ENCODE assay signal across 24 cellular contexts in the genomic region with DNA sequence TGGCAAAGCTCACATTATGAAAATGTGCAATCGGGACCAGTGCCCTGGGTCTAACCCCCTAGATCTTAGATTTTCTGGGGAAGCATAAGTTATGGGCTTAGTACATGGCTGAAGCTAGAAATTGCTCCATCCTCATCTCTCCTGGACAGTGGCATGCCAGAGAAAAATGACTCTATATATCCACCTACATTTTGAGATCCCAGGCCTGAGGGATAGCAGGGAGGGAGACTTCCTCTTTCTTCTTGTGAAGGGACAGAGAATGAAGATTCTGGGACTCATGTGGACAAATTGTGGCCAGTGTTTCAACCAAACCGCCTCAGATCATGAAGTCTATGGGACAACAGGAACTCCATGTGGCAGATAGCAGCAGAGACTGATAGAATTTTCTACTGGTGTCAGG. TPM values are rescaled to one million over a fixed set of nuclear protein-coding genes. Genes with fewer than 3 reads are reported as not detected.
DNase-seq lines count a peak whose midpoint lies in the region; ATAC-seq and TF ChIP-seq lines count a peak whose summit lies in the region.
"Had no signal": no experiment of that assay in that cellular context is flagged by ENCODE, and none has a peak within 500 bp of the region (broad histone marks: within the 10 kb centered on the region; RNA-seq: fewer than 3 reads in every experiment).

No MANE protein-coding gene starts in this region.

- H3K9me3 ChIP-seq in body of pancreas: no peaks in the 10 kb centered on the region
- H3K9me3 ChIP-seq in right lobe of liver: no peaks in the 10 kb centered on the region
- no peaks in the 10 kb centered on the region for H3K9me3 ChIP-seq in aorta (ENCODE audit: control insufficient read depth, low read length)
- H3K9me3 ChIP-seq in OCI-LY7 (ENCODE audit: low read length): no peaks in the 10 kb centered on the region
- no peaks in the 10 kb centered on the region for H3K9me3 ChIP-seq in SJCRH30 (replicated peaks)
- H3K9me3 ChIP-seq: BLaER1 treated with 17β-estradiol and CSF1 and Interleukin-3, amounts not matched to agents 10 nM and 100 nM had no signal

- CTCF ChIA-PET in OCI-LY7 (lab: Charles Lee; ENCODE audit: unreplicated experiment): no interaction called here

- H4K20me1 ChIP-seq in OCI-LY7 (ENCODE audit: insufficient read depth, low read length): no peaks in the 10 kb centered on the region
- H4K20me1 ChIP-seq: BLaER1 treated with 17β-estradiol and CSF1 and Interleukin-3, amounts not matched to agents 10 nM and 100 nM had no signal

- H3K36me3 ChIP-seq in body of pancreas (replicated peaks in 1 of 2; ENCODE audit: insufficient read depth in 1 of 2, low read depth in 2 of 2): no peaks in the 10 kb centered on the region
- H3K36me3 ChIP-seq in right lobe of liver: no peaks in the 10 kb centered on the region
- H3K36me3 ChIP-seq in aorta (ENCODE audit: control insufficient read depth in 1 of 2, insufficient read depth in 2 of 2, low read length in 1 of 2): no peaks in the 10 kb centered on the region
- no peaks in the 10 kb centered on the region for H3K36me3 ChIP-seq in OCI-LY7 (ENCODE audit: insufficient read depth, low read length)
- no peaks in the 10 kb centered on the region for H3K36me3 ChIP-seq in SJCRH30
- H3K36me3 ChIP-seq: BLaER1 treated with 17β-estradiol and CSF1 and Interleukin-3, amounts not matched to agents 10 nM and 100 nM had no signal

- TF ChIP-seq CTCF in body of pancreas (IDR thresholded peaks at IDR 0.05) (no peak), right lobe of liver (IDR thresholded peaks at IDR 0.05) (no peak), OCI-LY7 (conservative IDR thresholded peaks at IDR 0.05; ENCODE audit: low read length) (no peak)

- H3K4me2 ChIP-seq in OCI-LY7 (ENCODE audit: low read length): no peak overlapping the region
- H3K4me2 ChIP-seq: BLaER1 treated with 17β-estradiol and CSF1 and Interleukin-3, amounts not matched to agents 10 nM and 100 nM; KMS-11 had no signal

- H3K9me2 ChIP-seq in OCI-LY7 (ENCODE audit: insufficient read depth, low read length): no peaks in the 10 kb centered on the region

- DNase-seq in DMS53 (lab: John Stamatoyannopoulos, UW) (peak; percentile 36), DMS53 treated with DMSO at 0.1 percent for 48 hours (lab: John Stamatoyannopoulos, UW; ENCODE audit: unreplicated experiment) (no peak), body of pancreas (no peak), right lobe of liver (no peak), aorta (no peak), OCI-LY7 (ENCODE audit: low spot score) (no peak), SJCRH30 (no peak)
- DNase-seq: 8988T; Calu3; CD8-positive, alpha-beta T cell; DMS153; GDM1; NCI-H1105; NCI-H2029 treated with DMSO at 0.1 percent for 48 hours; NCI-H2171; NCI-H345; NCI-H524 treated with DMSO at 0.1 percent for 48 hours; SIG-M5 had no signal

- TF ChIP-seq POLR2A in body of pancreas (IDR thresholded peaks at IDR 0.05) (no peak), right lobe of liver (IDR thresholded peaks at IDR 0.05) (no peak)

- ATAC-seq in body of pancreas: no peak
- ATAC-seq in right lobe of liver: no peak
- no peak for ATAC-seq in aorta (ENCODE audit: low FRiP score)
- no peak for ATAC-seq in GM18519 (IDR thresholded peaks at IDR 0.05; ENCODE audit: low FRiP score, unreplicated experiment)
- ATAC-seq: CD8-positive, alpha-beta T cell; Panc1; SK-N-SH treated with all-trans-retinoic acid at 6 μM for 48 hours had no signal

- peak overlapping the region; percentile 15 to 91 (median 80) for H3K27ac ChIP-seq in body of pancreas
- H3K27ac ChIP-seq in right lobe of liver: peak overlapping the region in 2 of 3 donors; percentile 27 to 81
- peak overlapping the region; percentile 33 to 68 for H3K27ac ChIP-seq in aorta (ENCODE audit: low read depth in 1 of 2, low read length in 2 of 2)
- H3K27ac ChIP-seq in OCI-LY7 (ENCODE audit: low read depth, low read length, poor library complexity, severe bottlenecking): no peak overlapping the region
- H3K27ac ChIP-seq in SJCRH30: no peak overlapping the region
- H3K27ac ChIP-seq: BLaER1 treated with 17β-estradiol and CSF1 and Interleukin-3, amounts not matched to agents 10 nM and 100 nM; KMS-11 had no signal

- H3K79me2 ChIP-seq in OCI-LY7 (ENCODE audit: insufficient read depth, low read depth, low read length): no peaks in the 10 kb centered on the region

- no peak overlapping the region for H2AFZ ChIP-seq in OCI-LY7 (ENCODE audit: low read length)

- H3K27me3 ChIP-seq in body of pancreas (no peaks in the 10 kb centered on the region), right lobe of liver (no peaks in the 10 kb centered on the region), aorta (ENCODE audit: control insufficient read depth in 1 of 2, insufficient read depth in 2 of 2, low read length in 1 of 2) (no peaks in the 10 kb centered on the region), SJCRH30 (no peaks in the 10 kb centered on the region)
- H3K27me3 ChIP-seq: BLaER1 treated with 17β-estradiol and CSF1 and Interleukin-3, amounts not matched to agents 10 nM and 100 nM had no signal

- H3K4me1 ChIP-seq in body of pancreas: peaks cover 92% of the 10 kb centered on the region
- H3K4me1 ChIP-seq in right lobe of liver: peaks cover 0 to 67% (median 22%) of the 10 kb centered on the region in 4 donors
- H3K4me1 ChIP-seq in aorta (ENCODE audit: control insufficient read depth in 1 of 2, insufficient read depth in 2 of 2, low read length in 2 of 2): peaks cover 3 to 6% of the 10 kb centered on the region in 2 donors
- H3K4me1 ChIP-seq in OCI-LY7 (ENCODE audit: insufficient read depth, low read length, poor library complexity, severe bottlenecking): no peaks in the 10 kb centered on the region
- H3K4me1 ChIP-seq in SJCRH30: no peaks in the 10 kb centered on the region

- BruUV-seq in OCI-LY7 (replicated peaks; lab: Mats Ljungman, UMichigan): no TSS peak

- H3K4me3 ChIP-seq in body of pancreas (no peak overlapping the region), right lobe of liver (no peak overlapping the region), aorta (ENCODE audit: low read length in 2 of 2) (no peak overlapping the region), OCI-LY7 (ENCODE audit: low read depth, low read length, poor library complexity, severe bottlenecking) (no peak overlapping the region), SJCRH30 (no peak overlapping the region)
- H3K4me3 ChIP-seq: BLaER1 treated with 17β-estradiol and CSF1 and Interleukin-3, amounts not matched to agents 10 nM and 100 nM had no signal

- intact Hi-C loops in body of pancreas (cut with DNase I) (no loop called here), right lobe of liver (cut with DNase I) (no loop called here), aorta (cut with DNase I) (no loop called here), OCI-LY7 (cut with micrococcal nuclease; ENCODE audit: unreplicated experiment) (no loop called here)

- POLR2A ChIA-PET in OCI-LY7 (lab: Charles Lee): no interaction called here

- WGBS in body of pancreas, 2 donors: 74 to 86% methylated on average over 2 of the region's 2 CpGs
- WGBS in right lobe of liver (ENCODE audit: insufficient coverage, low coverage, low lambda C conversion rate, missing lambda C conversion rate): 100% methylated on average over 2 of the region's 2 CpGs
- 96 to 98% methylated on average over 2 of the region's 2 CpGs for WGBS in aorta, 2 donors

RNA-seq across cellular contexts. Expression of gene GSTA2, which starts 35.4 kb away (rescaled TPM):
- total RNA-seq in body of pancreas (10 to 100 TPM; 73.7 to 76.1 TPM), right lobe of liver (100 to 1,000 TPM in 1 of 6 experiments, 10 to 100 TPM in 3, 1 to 10 TPM in 2; 7.6 to 177 (median 54.4) TPM), aorta (not detected), OCI-LY7 (2022) (not detected in 2 replicates)
- 10 to 100 TPM in 1 of 2 donors, not detected in 1; 12.6 TPM for polyA plus RNA-seq in aorta
- not detected in 2 replicates for total RNA-seq in OCI-LY7 (2014; rRNA removed; shearing (Covaris generic))
- total RNA-seq in SJCRH30 (2014; rRNA removed; shearing (Covaris generic)): not detected in 2 replicates
- total RNA-seq: Calu3; CD8-positive, alpha-beta T cell; HT1080 had no signal

RNA-seq across cellular contexts. Expression of gene TMEM14A, which starts 57.0 kb away (rescaled TPM):
- total RNA-seq in body of pancreas (10 to 100 TPM; 14.8 to 33.2 TPM), right lobe of liver (10 to 100 TPM; 20.7 to 41.2 (median 33.3) TPM), aorta (10 to 100 TPM; 25.3 to 26.3 TPM), OCI-LY7 (2022) (27.2 and 32.7 TPM in 2 replicates)
- polyA plus RNA-seq in aorta: 10 to 100 TPM; 37.1 to 79.3 TPM
- 14.6 and 17.8 TPM in 2 replicates for total RNA-seq in OCI-LY7 (2014; rRNA removed; shearing (Covaris generic))
- 18.5 and 21.7 TPM in 2 replicates for total RNA-seq in SJCRH30 (2014; rRNA removed; shearing (Covaris generic))

Comparison
In these comparisons a context has a peak if more than half of its experiments do, and no peak if none do; other contexts are left out.
1. H3K27ac ChIP-seq: peak in body of pancreas (4 of 4), right lobe of liver (2 of 3) and aorta (2 of 2); none in OCI-LY7 (single experiment) and SJCRH30 (single experiment).